34 cellular contexts compared by ENCODE assay signal in the genomic region with DNA sequence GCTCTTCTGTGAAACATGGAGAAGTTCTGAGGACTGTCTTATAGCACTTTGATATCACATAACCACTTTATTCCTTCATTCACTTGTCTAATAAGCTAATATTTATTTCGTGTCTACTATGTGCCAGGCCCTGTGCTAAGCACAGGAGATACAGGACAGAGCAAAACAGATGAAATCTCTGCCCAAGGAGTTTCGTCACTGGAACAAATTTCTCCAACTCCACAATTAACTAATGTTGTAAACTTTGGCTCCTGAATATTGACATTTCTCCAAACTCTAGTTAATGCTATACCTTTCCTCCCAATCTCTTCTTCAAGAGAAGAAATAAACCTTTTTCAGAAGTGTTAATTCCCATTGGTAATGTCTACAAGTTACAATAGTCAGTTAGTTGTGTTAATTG. TPM values are rescaled to one million over a fixed set of nuclear protein-coding genes. Genes with fewer than 3 reads are reported as not detected.
"Had no signal": no experiment of that assay in that cellular context is flagged by ENCODE, and none has a peak within 500 bp of the region (broad histone marks: within the 10 kb centered on the region; RNA-seq: fewer than 3 reads in every experiment).

No MANE protein-coding gene starts in this region.

- H3K27me3 ChIP-seq: stomach, suprapubic skin, testis, thyroid gland, tibial artery, tibial nerve, transverse colon, upper lobe of left lung, upper lobe of right lung, uterus, vagina had no signal

- H3K36me3 ChIP-seq: stomach, suprapubic skin, thoracic aorta, thyroid gland, tibial artery, tibial nerve, transverse colon, upper lobe of left lung, upper lobe of right lung, uterus, vagina had no signal

- H3K27me3 Mint-ChIP-seq: stimulated activated memory B cell treated with anti-CD40 and anti-IgM and Interleukin-4, amounts not matched to agents 10 μg/mL and 1 μg/mL and 100 μg/mL, for 72 hours; type B pancreatic cell had no signal

- FAIRE-seq: urothelium cell line had no signal

- H3K4me3 Mint-ChIP-seq: stimulated activated effector memory CD8-positive, alpha-beta T cell treated with anti-CD3 and anti-CD28 coated beads, Interleukin-12 subunit alpha, Interleukin-12 subunit beta, amount 100 ng/mL, for 72 hours; stimulated activated memory B cell treated with anti-CD40 and anti-IgM and Interleukin-4, amounts not matched to agents 10 μg/mL and 1 μg/mL and 100 μg/mL, for 72 hours; stimulated activated naive B cell treated with anti-CD40 and anti-IgM and Interleukin-4, amounts not matched to agents 10 μg/mL and 1 μg/mL and 100 μg/mL, for 72 hours; stimulated activated naive CD8-positive, alpha-beta T cell treated with anti-CD3 and anti-CD28 coated beads, Interleukin-15, amount 100 ng/mL, for 72 hours; stimulated activated naive CD8-positive, alpha-beta T cell treated with anti-CD3 and anti-CD28 coated beads, Interleukin-15, Interleukin-2, amounts not matched to agents 100 ng/mL and 50 ng/mL, for 24 hours; type B pancreatic cell had no signal

- H3K4me3 ChIP-seq: stomach, suprapubic skin, testis, thoracic aorta, thyroid gland, tibial artery, tibial nerve, transverse colon, upper lobe of left lung, upper lobe of right lung, uterus, vagina had no signal

- H3K4me1 Mint-ChIP-seq: stimulated activated effector memory CD8-positive, alpha-beta T cell treated with anti-CD3 and anti-CD28 coated beads, Interleukin-12 subunit alpha, Interleukin-12 subunit beta, amount 100 ng/mL, for 72 hours; stimulated activated memory B cell treated with anti-CD40 and anti-IgM and Interleukin-4, amounts not matched to agents 10 μg/mL and 1 μg/mL and 100 μg/mL, for 72 hours; stimulated activated naive CD8-positive, alpha-beta T cell treated with anti-CD3 and anti-CD28 coated beads, Interleukin-15, amount 100 ng/mL, for 72 hours had no signal

- H3K27ac ChIP-seq: stomach, suprapubic skin, testis, thoracic aorta, thyroid gland, tibial artery, tibial nerve, transverse colon, upper lobe of left lung, upper lobe of right lung, uterus, vagina had no signal

- H3K36me3 Mint-ChIP-seq: stimulated activated effector memory CD8-positive, alpha-beta T cell treated with anti-CD3 and anti-CD28 coated beads, Interleukin-12 subunit alpha, Interleukin-12 subunit beta, amount 100 ng/mL, for 72 hours; stimulated activated memory B cell treated with anti-CD40 and anti-IgM and Interleukin-4, amounts not matched to agents 10 μg/mL and 1 μg/mL and 100 μg/mL, for 72 hours; type B pancreatic cell had no signal

- H3K9me3 ChIP-seq: testis, thoracic aorta, thyroid gland, tibial artery, transverse colon, upper lobe of right lung, uterus, vagina had no signal

- ATAC-seq: stimulated activated effector memory CD8-positive, alpha-beta T cell treated with anti-CD3 and anti-CD28 coated beads, Interleukin-12 subunit alpha, Interleukin-12 subunit beta, amount 100 ng/mL, for 72 hours; stimulated activated memory B cell treated with anti-CD40 and anti-IgM and Interleukin-4, amounts not matched to agents 10 μg/mL and 1 μg/mL and 100 μg/mL, for 72 hours; stimulated activated naive B cell treated with anti-CD40 and anti-IgM and Interleukin-4, amounts not matched to agents 10 μg/mL and 1 μg/mL and 100 μg/mL, for 72 hours; stimulated activated naive CD8-positive, alpha-beta T cell treated with anti-CD3 and anti-CD28 coated beads, Interleukin-15, amount 100 ng/mL, for 72 hours; stimulated activated naive CD8-positive, alpha-beta T cell treated with anti-CD3 and anti-CD28 coated beads, Interleukin-15, Interleukin-2, amounts not matched to agents 100 U/mL and 50 U/mL, for 24 hours; upper lobe of right lung had no signal

- H3K27ac Mint-ChIP-seq: stimulated activated effector memory CD8-positive, alpha-beta T cell treated with anti-CD3 and anti-CD28 coated beads, Interleukin-12 subunit alpha, Interleukin-12 subunit beta, amount 100 ng/mL, for 72 hours; stimulated activated memory B cell treated with anti-CD40 and anti-IgM and Interleukin-4, amounts not matched to agents 10 μg/mL and 1 μg/mL and 100 μg/mL, for 72 hours; stimulated activated naive B cell treated with anti-CD40 and anti-IgM and Interleukin-4, amounts not matched to agents 10 μg/mL and 1 μg/mL and 100 μg/mL, for 72 hours; stimulated activated naive CD8-positive, alpha-beta T cell treated with anti-CD3 and anti-CD28 coated beads, Interleukin-15, amount 100 ng/mL, for 72 hours; stimulated activated naive CD8-positive, alpha-beta T cell treated with anti-CD3 and anti-CD28 coated beads, Interleukin-15, Interleukin-2, amounts not matched to agents 100 ng/mL and 50 ng/mL, for 24 hours; type B pancreatic cell had no signal

- H3K9me3 Mint-ChIP-seq: stimulated activated effector memory CD8-positive, alpha-beta T cell treated with anti-CD3 and anti-CD28 coated beads, Interleukin-12 subunit alpha, Interleukin-12 subunit beta, amount 100 ng/mL, for 72 hours; stimulated activated naive CD8-positive, alpha-beta T cell treated with anti-CD3 and anti-CD28 coated beads, Interleukin-15, amount 100 ng/mL, for 72 hours had no signal

- H3K4me1 ChIP-seq: stomach, suprapubic skin, testis, thyroid gland, tibial artery, tibial nerve, transverse colon, upper lobe of left lung, upper lobe of right lung, uterus, vagina had no signal

- DNase-seq: stimulated activated CD4-positive, alpha-beta T cell treated with anti-CD3 and anti-CD28 coated beads, Interleukin-2, amount 100 ng/mL, for 48 hours; stimulated activated CD4-positive, alpha-beta T cell treated with anti-CD3 and anti-CD28 coated beads, Interleukin-4, amount 100 ng/mL, for 1 hour; stimulated activated CD4-positive, alpha-beta T cell treated with anti-CD3 and anti-CD28 coated beads, Interleukin-4, amount 100 ng/mL, for 24 hours; stimulated activated CD4-positive, alpha-beta T cell treated with anti-CD3 and anti-CD28 coated beads, Interleukin-4, amount 100 ng/mL, for 4 hours; stimulated activated CD8-positive, alpha-beta memory T cell treated with anti-CD3 and anti-CD28 coated beads, Interleukin-4, amount 100 ng/mL, for 48 hours; stimulated activated naive B cell treated with anti-CD40 and anti-IgM and Interleukin-4, amounts not matched to agents 10 μg/mL and 1 μg/mL and 100 μg/mL, for 72 hours; stimulated activated naive CD4-positive, alpha-beta T cell; stimulated activated naive CD4-positive, alpha-beta T cell treated with Interleukin-2 at 50 U/mL for 16 hours; stimulated activated naive CD8-positive, alpha-beta T cell treated with anti-CD3 and anti-CD28 coated beads, Interleukin-15, amount 100 ng/mL, for 72 hours; stimulated activated naive CD8-positive, alpha-beta T cell treated with anti-CD3 and anti-CD28 coated beads, Interleukin-15, Interleukin-2, amounts not matched to agents 100 U/mL and 50 U/mL, for 24 hours; stomach; substantia nigra; testis; thyroid gland; tibial artery; transverse colon; trophoblast cell; upper lobe of left lung; upper lobe of right lung; uterus had no signal

RNA-seq across cellular contexts. Expression of a gene that starts 24.8 kb away (rescaled TPM):
- total RNA-seq: stomach, subcutaneous adipose tissue, suprapubic skin, temporal lobe, testis, thoracic aorta, thyroid gland, tibial nerve, transverse colon, upper lobe of left lung, upper lobe of right lung, ureter, urinary bladder, uterus, vagina had no signal
- polyA plus RNA-seq: stomach, thymus, urinary bladder had no signal

RNA-seq across cellular contexts. Expression of a gene that starts 27.0 kb away (rescaled TPM):
- total RNA-seq: stomach, subcutaneous adipose tissue, temporal lobe, testis, thoracic aorta, thyroid gland, tibial nerve, transverse colon, upper lobe of right lung, ureter, urinary bladder, uterus, vagina had no signal
- polyA plus RNA-seq: stomach had no signal
